In genomic region chr2:27798948-27799645, GRCh38 we compare ENCODE assay signal across 8 cellular contexts. TPM values are rescaled to one million over a fixed set of nuclear protein-coding genes. Genes with fewer than 3 reads are reported as not detected.
DNase-seq lines count a peak whose midpoint lies in the region; ATAC-seq and TF ChIP-seq lines count a peak whose summit lies in the region.

No MANE protein-coding gene starts in this region.

- H3K27ac ChIP-seq in left ventricle myocardium inferior (replicated peaks), result peak overlapping the region; percentile 94

- H3K9me3 ChIP-seq in left ventricle myocardium inferior (replicated peaks) (no peaks in the 10 kb centered on the region), skeletal muscle satellite cell (replicated peaks; ENCODE audit: low read length) (no peaks in the 10 kb centered on the region)

- POLR2A ChIA-PET in WTC11 (lab: Charles Lee), result no interaction called here

- H3K27me3 ChIP-seq in left ventricle myocardium inferior (ENCODE audit: low read depth), result no peaks in the 10 kb centered on the region
- no peaks in the 10 kb centered on the region for H3K27me3 ChIP-seq in skeletal muscle satellite cell (ENCODE audit: control insufficient read depth, insufficient read depth, low read length)

- H3K27ac Mint-ChIP-seq in WTC11, result no peak overlapping the region

- intact Hi-C loops in left ventricle myocardium inferior (cut with micrococcal nuclease), result no loop called here
- intact Hi-C loops in left colon (cut with DNase I, micrococcal nuclease), result no loop called here

- peaks cover 76% of the 10 kb centered on the region for H3K4me1 ChIP-seq in left ventricle myocardium inferior
- H3K4me1 ChIP-seq in skeletal muscle satellite cell (ENCODE audit: control insufficient read depth, insufficient read depth, low read length), result peaks cover 60% of the 10 kb centered on the region

- CTCF ChIA-PET in WTC11 (lab: Charles Lee), result interaction anchor here (0.6 to 1.3 kb wide), 3 partner anchors 95 to 130 kb away, joined by 3 to 4 read pairs (median 3); no protein-coding TSS in a partner anchor

- DNase-seq in H4 (ENCODE audit: low spot score) (peak; percentile 97), WTC11 (ENCODE audit: low spot score) (no peak), left ventricle myocardium inferior (peak; percentile 28), left colon (no peak), SK-N-DZ (ENCODE audit: low spot score) (no peak)

- H3K4me1 Mint-ChIP-seq in WTC11, result no peaks in the 10 kb centered on the region

- H3K9ac ChIP-seq in skeletal muscle satellite cell (ENCODE audit: low read depth, low read length), result peak overlapping the region; percentile 80

- ATAC-seq in WTC11 (peak; percentile 50; the same call in 1 of the 2 replicates), HG02884 (IDR thresholded peaks at IDR 0.05; ENCODE audit: unreplicated experiment) (no peak), left colon (no peak), GM18511 (IDR thresholded peaks at IDR 0.05; ENCODE audit: unreplicated experiment) (no peak)

- no peaks in the 10 kb centered on the region for H3K36me3 ChIP-seq in left ventricle myocardium inferior
- no peaks in the 10 kb centered on the region for H3K36me3 ChIP-seq in skeletal muscle satellite cell (ENCODE audit: insufficient read depth, low read length)

- no peaks in the 10 kb centered on the region for H3K36me3 Mint-ChIP-seq in WTC11

- no peak for TF ChIP-seq CTCF in WTC11 (IDR thresholded peaks at IDR 0.05)
- no peak for TF ChIP-seq CTCF in left ventricle myocardium inferior (IDR thresholded peaks at IDR 0.05; ENCODE audit: borderline replicate concordance)

- H3K27me3 Mint-ChIP-seq in WTC11 (ENCODE audit: low read depth), result peaks cover 4% of the 10 kb centered on the region; the same call in 1 of the 2 replicates

- no peaks in the 10 kb centered on the region for H3K9me3 Mint-ChIP-seq in WTC11

- no peak overlapping the region for H3K4me3 Mint-ChIP-seq in WTC11

- no peak overlapping the region for H3K4me3 ChIP-seq in left ventricle myocardium inferior
- H3K4me3 ChIP-seq in skeletal muscle satellite cell (ENCODE audit: low read length), result peak overlapping the region; percentile 12

- H3K4me2 ChIP-seq in skeletal muscle satellite cell (ENCODE audit: low read length), result peak overlapping the region; percentile 46

TF ChIP-seq in WTC11, 78 proteins besides CTCF, POLR2A, EP300 and RAD21 (continues in another document):
- TF ChIP-seq, protein P1, sequence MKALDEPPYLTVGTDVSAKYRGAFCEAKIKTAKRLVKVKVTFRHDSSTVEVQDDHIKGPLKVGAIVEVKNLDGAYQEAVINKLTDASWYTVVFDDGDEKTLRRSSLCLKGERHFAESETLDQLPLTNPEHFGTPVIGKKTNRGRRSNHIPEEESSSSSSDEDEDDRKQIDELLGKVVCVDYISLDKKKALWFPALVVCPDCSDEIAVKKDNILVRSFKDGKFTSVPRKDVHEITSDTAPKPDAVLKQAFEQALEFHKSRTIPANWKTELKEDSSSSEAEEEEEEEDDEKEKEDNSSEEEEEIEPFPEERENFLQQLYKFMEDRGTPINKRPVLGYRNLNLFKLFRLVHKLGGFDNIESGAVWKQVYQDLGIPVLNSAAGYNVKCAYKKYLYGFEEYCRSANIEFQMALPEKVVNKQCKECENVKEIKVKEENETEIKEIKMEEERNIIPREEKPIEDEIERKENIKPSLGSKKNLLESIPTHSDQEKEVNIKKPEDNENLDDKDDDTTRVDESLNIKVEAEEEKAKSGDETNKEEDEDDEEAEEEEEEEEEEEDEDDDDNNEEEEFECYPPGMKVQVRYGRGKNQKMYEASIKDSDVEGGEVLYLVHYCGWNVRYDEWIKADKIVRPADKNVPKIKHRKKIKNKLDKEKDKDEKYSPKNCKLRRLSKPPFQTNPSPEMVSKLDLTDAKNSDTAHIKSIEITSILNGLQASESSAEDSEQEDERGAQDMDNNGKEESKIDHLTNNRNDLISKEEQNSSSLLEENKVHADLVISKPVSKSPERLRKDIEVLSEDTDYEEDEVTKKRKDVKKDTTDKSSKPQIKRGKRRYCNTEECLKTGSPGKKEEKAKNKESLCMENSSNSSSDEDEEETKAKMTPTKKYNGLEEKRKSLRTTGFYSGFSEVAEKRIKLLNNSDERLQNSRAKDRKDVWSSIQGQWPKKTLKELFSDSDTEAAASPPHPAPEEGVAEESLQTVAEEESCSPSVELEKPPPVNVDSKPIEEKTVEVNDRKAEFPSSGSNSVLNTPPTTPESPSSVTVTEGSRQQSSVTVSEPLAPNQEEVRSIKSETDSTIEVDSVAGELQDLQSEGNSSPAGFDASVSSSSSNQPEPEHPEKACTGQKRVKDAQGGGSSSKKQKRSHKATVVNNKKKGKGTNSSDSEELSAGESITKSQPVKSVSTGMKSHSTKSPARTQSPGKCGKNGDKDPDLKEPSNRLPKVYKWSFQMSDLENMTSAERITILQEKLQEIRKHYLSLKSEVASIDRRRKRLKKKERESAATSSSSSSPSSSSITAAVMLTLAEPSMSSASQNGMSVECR (CRISPR knock-in tag; IDR thresholded peaks at IDR 0.05; ENCODE audit: borderline replicate concordance), result no peak
- TF ChIP-seq PRDM15 (CRISPR knock-in tag; IDR thresholded peaks at IDR 0.05) (no peak), RELA (CRISPR knock-in tag; IDR thresholded peaks at IDR 0.05; ENCODE audit: borderline replicate concordance) (no peak), OVOL2 (CRISPR knock-in tag; IDR thresholded peaks at IDR 0.05; ENCODE audit: borderline replicate concordance) (no peak), ZNF423 (CRISPR knock-in tag; IDR thresholded peaks at IDR 0.05) (no peak), KAT7 (CRISPR knock-in tag; IDR thresholded peaks at IDR 0.05; ENCODE audit: borderline replicate concordance) (no peak), ETV6 (CRISPR knock-in tag; IDR thresholded peaks at IDR 0.05) (no peak), NFATC4 (CRISPR knock-in tag; IDR thresholded peaks at IDR 0.05) (no peak)
- TF ChIP-seq, protein P2, sequence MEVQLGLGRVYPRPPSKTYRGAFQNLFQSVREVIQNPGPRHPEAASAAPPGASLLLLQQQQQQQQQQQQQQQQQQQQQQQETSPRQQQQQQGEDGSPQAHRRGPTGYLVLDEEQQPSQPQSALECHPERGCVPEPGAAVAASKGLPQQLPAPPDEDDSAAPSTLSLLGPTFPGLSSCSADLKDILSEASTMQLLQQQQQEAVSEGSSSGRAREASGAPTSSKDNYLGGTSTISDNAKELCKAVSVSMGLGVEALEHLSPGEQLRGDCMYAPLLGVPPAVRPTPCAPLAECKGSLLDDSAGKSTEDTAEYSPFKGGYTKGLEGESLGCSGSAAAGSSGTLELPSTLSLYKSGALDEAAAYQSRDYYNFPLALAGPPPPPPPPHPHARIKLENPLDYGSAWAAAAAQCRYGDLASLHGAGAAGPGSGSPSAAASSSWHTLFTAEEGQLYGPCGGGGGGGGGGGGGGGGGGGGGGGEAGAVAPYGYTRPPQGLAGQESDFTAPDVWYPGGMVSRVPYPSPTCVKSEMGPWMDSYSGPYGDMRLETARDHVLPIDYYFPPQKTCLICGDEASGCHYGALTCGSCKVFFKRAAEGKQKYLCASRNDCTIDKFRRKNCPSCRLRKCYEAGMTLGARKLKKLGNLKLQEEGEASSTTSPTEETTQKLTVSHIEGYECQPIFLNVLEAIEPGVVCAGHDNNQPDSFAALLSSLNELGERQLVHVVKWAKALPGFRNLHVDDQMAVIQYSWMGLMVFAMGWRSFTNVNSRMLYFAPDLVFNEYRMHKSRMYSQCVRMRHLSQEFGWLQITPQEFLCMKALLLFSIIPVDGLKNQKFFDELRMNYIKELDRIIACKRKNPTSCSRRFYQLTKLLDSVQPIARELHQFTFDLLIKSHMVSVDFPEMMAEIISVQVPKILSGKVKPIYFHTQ (CRISPR knock-in tag; IDR thresholded peaks at IDR 0.05), result no peak
- TF ChIP-seq, protein P3, sequence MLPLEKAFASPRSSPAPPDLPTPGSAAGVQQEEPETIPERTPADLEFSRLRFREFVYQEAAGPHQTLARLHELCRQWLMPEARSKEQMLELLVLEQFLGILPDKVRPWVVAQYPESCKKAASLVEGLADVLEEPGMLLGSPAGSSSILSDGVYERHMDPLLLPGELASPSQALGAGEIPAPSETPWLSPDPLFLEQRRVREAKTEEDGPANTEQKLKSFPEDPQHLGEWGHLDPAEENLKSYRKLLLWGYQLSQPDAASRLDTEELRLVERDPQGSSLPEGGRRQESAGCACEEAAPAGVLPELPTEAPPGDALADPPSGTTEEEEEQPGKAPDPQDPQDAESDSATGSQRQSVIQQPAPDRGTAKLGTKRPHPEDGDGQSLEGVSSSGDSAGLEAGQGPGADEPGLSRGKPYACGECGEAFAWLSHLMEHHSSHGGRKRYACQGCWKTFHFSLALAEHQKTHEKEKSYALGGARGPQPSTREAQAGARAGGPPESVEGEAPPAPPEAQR (CRISPR knock-in tag; IDR thresholded peaks at IDR 0.05), result no peak

RNA-seq across cellular contexts. Expression of gene MRPL33, which starts 27.6 kb away (rescaled TPM):
- total RNA-seq in H4 (2014; rRNA removed; shearing (Covaris generic)), result 99.6 and 124 TPM in 2 replicates
- 52.5 to 60.6 TPM (median 58.3 TPM) in 3 replicates for total RNA-seq in WTC11 (2021)
- 390 TPM for total RNA-seq in left ventricle myocardium inferior
- 118 and 188 TPM in 2 replicates for total RNA-seq in skeletal muscle satellite cell (2012; rRNA removed)
- 10 to 100 TPM; 54.3 to 56.7 TPM for total RNA-seq in left colon
- 143 and 205 TPM in 2 replicates for polyA plus RNA-seq in SK-N-DZ (2014; cell fraction: cytosol; rRNA removed)
- 114 and 131 TPM in 2 replicates for polyA plus RNA-seq in SK-N-DZ (2014; cell fraction: nucleus; rRNA removed)

Comparison
In these comparisons a context has a peak if more than half of its experiments do, and no peak if none do; other contexts are left out.
1. DNase-seq: peak in H4 (single experiment) and left ventricle myocardium inferior (single experiment); none in WTC11 (single experiment), left colon (0 of 2) and SK-N-DZ (single experiment).